Comparison of ENCODE assay signal across 35 cellular contexts in genomic region chr9:1140057-1140456, GRCh38.
DNase-seq lines count a peak whose midpoint lies in the region; ATAC-seq, FAIRE-seq and TF ChIP-seq lines count a peak whose summit lies in the region.
"Had no signal": no experiment of that assay in that cellular context is flagged by ENCODE, and none has a peak within 500 bp of the region (broad histone marks: within the 10 kb centered on the region; RNA-seq: fewer than 3 reads in every experiment).

No MANE protein-coding gene starts in this region.

- H3K27me3 ChIP-seq in HepG2 (ENCODE audit: control insufficient read depth in 1 of 2, insufficient read depth in 2 of 2, low read length in 2 of 2) (no peaks in the 10 kb centered on the region), right lobe of liver (no peaks in the 10 kb centered on the region), GM12878 (replicated peaks in 1 of 2; ENCODE audit: control insufficient read depth in 2 of 2, insufficient read depth in 2 of 2, low read length in 1 of 2) (no peaks in the 10 kb centered on the region)
- H3K27me3 ChIP-seq: BE2C; BLaER1; BLaER1 treated with 17β-estradiol and CSF1 and Interleukin-3, amounts not matched to agents 10 nM and 100 nM had no signal

- H2AFZ ChIP-seq in HepG2 (ENCODE audit: low read length) (no peak overlapping the region), GM12878 (ENCODE audit: control insufficient read depth, low read depth, low read length) (no peak overlapping the region)

- in situ Hi-C loops in HepG2 (cut with HindIII; ENCODE audit: extremely low pct_ligation_motif_present, low pct_unique_long_range_greater_than_20kb) = no loop called here
- in situ Hi-C loops in GM12878 (cut with MboI) = no loop called here

- intact Hi-C loops in HepG2 (cut with micrococcal nuclease; ENCODE audit: unreplicated experiment) = no loop called here
- intact Hi-C loops in right lobe of liver (cut with DNase I) = no loop called here
- intact Hi-C loops in GM12878 (cut with micrococcal nuclease; ENCODE audit: unreplicated experiment) = no loop called here

- H4K20me1 ChIP-seq in HepG2 (ENCODE audit: insufficient read depth, low read length) (no peaks in the 10 kb centered on the region), GM12878 (ENCODE audit: control insufficient read depth, insufficient read depth) (no peaks in the 10 kb centered on the region)
- H4K20me1 ChIP-seq: BLaER1; BLaER1 treated with 17β-estradiol and CSF1 and Interleukin-3, amounts not matched to agents 10 nM and 100 nM had no signal

- H3K4me1 ChIP-seq in HepG2 (ENCODE audit: insufficient read depth, low read length) (no peaks in the 10 kb centered on the region), right lobe of liver (no peaks in the 10 kb centered on the region), GM12878 (ENCODE audit: control insufficient read depth, insufficient read depth, low read length) (no peaks in the 10 kb centered on the region)
- H3K4me1 ChIP-seq: A549; BE2C; BLaER1; BLaER1 treated with 17β-estradiol and CSF1 and Interleukin-3, amounts not matched to agents 10 nM and 100 nM; Caco-2 had no signal

- FAIRE-seq in HepG2 (lab: Jason Lieb, UNC) = no peak
- FAIRE-seq in GM12878 (lab: Jason Lieb, UNC) = no peak
- FAIRE-seq: A204.1, A549, D721Med had no signal

- no peak for TF ChIP-seq RAD21 in HepG2 (CRISPR knock-in tag; IDR thresholded peaks at IDR 0.05)
- no peak for TF ChIP-seq RAD21 in GM12878 (IDR thresholded peaks at IDR 0.05; ENCODE audit: insufficient read depth, low read depth, low read length)

- no peaks in the 10 kb centered on the region for H3K79me2 ChIP-seq in HepG2 (ENCODE audit: insufficient read depth, low read length)
- H3K79me2 ChIP-seq in GM12878 (ENCODE audit: control insufficient read depth, insufficient read depth, low read length) = no peaks in the 10 kb centered on the region

- SMC1A ChIA-PET in GM12878 (lab: Charles Lee; ENCODE audit: uncharacterized antibody, unreplicated experiment) = interaction anchor here (1.0 kb wide), 2 partner anchors 28 to 111 kb away, joined by 3 read pairs; no protein-coding TSS in a partner anchor

- WGBS in HepG2 (ENCODE audit: low lambda C conversion rate) = 0% methylated on average over 2 of the region's 2 CpGs
- WGBS in right lobe of liver (ENCODE audit: insufficient coverage, low coverage, low lambda C conversion rate, missing lambda C conversion rate) = 74% methylated on average over 2 of the region's 2 CpGs
- WGBS in GM12878 (ENCODE audit: insufficient coverage, insufficient replicate concordance, low lambda C conversion rate, missing lambda C conversion rate) = 29% methylated on average over 2 of the region's 2 CpGs

- H3K4me2 ChIP-seq in HepG2 (ENCODE audit: low read depth, low read length) (no peak overlapping the region), GM12878 (ENCODE audit: control insufficient read depth, insufficient read depth) (no peak overlapping the region)
- H3K4me2 ChIP-seq: A549; BLaER1; BLaER1 treated with 17β-estradiol and CSF1 and Interleukin-3, amounts not matched to agents 10 nM and 100 nM had no signal

- H3K27ac Mint-ChIP-seq in activated T-cell treated with anti-CD3 and anti-CD28 coated beads, Interleukin-2, amount 50 U/mL, for 72 hours = peak overlapping the region; percentile 46
- H3K27ac Mint-ChIP-seq: B cell; CD14-positive monocyte; CD4-positive, alpha-beta memory T cell; CD4-positive, alpha-beta T cell; CD8-positive, alpha-beta memory T cell; CD8-positive, alpha-beta T cell had no signal

- H3K9me3 ChIP-seq in HepG2 (ENCODE audit: low read length) (peaks cover 2% of the 10 kb centered on the region; the same call in 1 of the 2 replicates), right lobe of liver (no peaks in the 10 kb centered on the region), GM12878 (replicated peaks; ENCODE audit: control insufficient read depth, insufficient read depth, low read length) (no peaks in the 10 kb centered on the region)
- H3K9me3 ChIP-seq: BE2C, Caco-2 had no signal

- RAD21 ChIA-PET in GM12878 (lab: Charles Lee; ENCODE audit: unreplicated experiment) = no interaction called here

- CTCF ChIA-PET in HepG2 (lab: Yijun Ruan, JAX; ENCODE audit: low intra/inter-chr PET ratio, low total read pairs) = no interaction called here
- CTCF ChIA-PET in GM12878 (lab: Yijun Ruan, JAX) = no interaction called here

- TF ChIP-seq CTCF in HepG2 (CRISPR knock-in tag; IDR thresholded peaks at IDR 0.05) (no peak), right lobe of liver (IDR thresholded peaks at IDR 0.05) (no peak), GM12878 (IDR thresholded peaks at IDR 0.05 in 2 of 3, conservative IDR thresholded peaks at IDR 0.05 in 1 of 3; ENCODE audit: control insufficient read depth in 2 of 3, extremely low read depth in 1 of 3, insufficient read depth in 1 of 3, low read depth in 3 of 3, low read length in 3 of 3) (no peak)

- peaks cover 6 to 10% of the 10 kb centered on the region in 2 donors for H3K9me3 Mint-ChIP-seq in activated T-cell treated with anti-CD3 and anti-CD28 coated beads, Interleukin-2, amount 50 U/mL, for 72 hours

- TF ChIP-seq EP300 in HepG2 (IDR thresholded peaks at IDR 0.05; ENCODE audit: low read depth in 2 of 2, low read length in 2 of 2) (no peak), HepG2 (CRISPR knock-in tag; IDR thresholded peaks at IDR 0.05; ENCODE audit: borderline replicate concordance) (no peak), GM12878 (IDR thresholded peaks at IDR 0.05; ENCODE audit: borderline replicate concordance in 1 of 2, control insufficient read depth in 1 of 2, low read depth in 2 of 2, low read length in 2 of 2) (no peak)

- TF ChIP-seq POLR2A in HepG2 (IDR thresholded peaks at IDR 0.05; ENCODE audit: insufficient read depth in 1 of 2, low read depth in 2 of 2, low read length in 2 of 2) (no peak), right lobe of liver (IDR thresholded peaks at IDR 0.05) (no peak), GM12878 (IDR thresholded peaks at IDR 0.05; ENCODE audit: low read depth, low read length) (no peak)

- H3K27ac ChIP-seq in HepG2 (ENCODE audit: extremely low read length, insufficient read depth, low read length) (no peak overlapping the region), right lobe of liver (no peak overlapping the region), GM12878 (ENCODE audit: control insufficient read depth, insufficient read depth) (no peak overlapping the region)
- H3K27ac ChIP-seq: 22Rv1; A549; BLaER1; BLaER1 treated with 17β-estradiol and CSF1 and Interleukin-3, amounts not matched to agents 10 nM and 100 nM; C4-2B had no signal

- H3K27me3 Mint-ChIP-seq in activated T-cell treated with anti-CD3 and anti-CD28 coated beads, Interleukin-2, amount 50 U/mL, for 72 hours (ENCODE audit: low read depth) = no peaks in the 10 kb centered on the region

- H3K36me3 ChIP-seq in HepG2 (replicated peaks in 1 of 2; ENCODE audit: control insufficient read depth in 1 of 2, insufficient read depth in 2 of 2, low read length in 2 of 2) = no peaks in the 10 kb centered on the region
- H3K36me3 ChIP-seq in right lobe of liver = no peaks in the 10 kb centered on the region
- H3K36me3 ChIP-seq in GM12878 (ENCODE audit: control insufficient read depth in 2 of 2, insufficient read depth in 2 of 2, low read length in 1 of 2) = no peaks in the 10 kb centered on the region
- H3K36me3 ChIP-seq: BE2C; BLaER1; BLaER1 treated with 17β-estradiol and CSF1 and Interleukin-3, amounts not matched to agents 10 nM and 100 nM had no signal

- ATAC-seq in activated T-cell treated with anti-CD3 and anti-CD28 coated beads, Interleukin-2, amount 50 U/mL, for 72 hours (replicated peaks in 1 of 2) = no peak
- ATAC-seq in HepG2 (no peak), right lobe of liver (no peak), GM12878 (no peak)
- ATAC-seq: A549; CD8-positive, alpha-beta T cell had no signal

- no peaks in the 10 kb centered on the region for H3K4me1 Mint-ChIP-seq in activated T-cell treated with anti-CD3 and anti-CD28 coated beads, Interleukin-2, amount 50 U/mL, for 72 hours (ENCODE audit: low read depth)
- H3K4me1 Mint-ChIP-seq: B cell; CD14-positive monocyte; CD4-positive, alpha-beta memory T cell; CD4-positive, CD25-positive, alpha-beta regulatory T cell; CD8-positive, alpha-beta memory T cell had no signal

- no peak overlapping the region for H3K4me3 Mint-ChIP-seq in activated T-cell treated with anti-CD3 and anti-CD28 coated beads, Interleukin-2, amount 50 U/mL, for 72 hours
- H3K4me3 Mint-ChIP-seq: B cell; CD14-positive monocyte; CD4-positive, alpha-beta memory T cell; CD4-positive, alpha-beta T cell; CD4-positive, CD25-positive, alpha-beta regulatory T cell; CD8-positive, alpha-beta memory T cell; CD8-positive, alpha-beta T cell had no signal

- BruUV-seq in HepG2 (replicated peaks; lab: Mats Ljungman, UMichigan) (no TSS peak), GM12878 (replicated peaks; lab: Mats Ljungman, UMichigan) (no TSS peak)

- H3K4me3 ChIP-seq in HepG2 (replicated peaks in 1 of 3; ENCODE audit: insufficient read depth in 1 of 3, low read depth in 2 of 3, low read length in 3 of 3) (no peak overlapping the region), right lobe of liver (no peak overlapping the region), GM12878 (no peak overlapping the region)
- H3K4me3 ChIP-seq: A549; BLaER1; BLaER1 treated with 17β-estradiol and CSF1 and Interleukin-3, amounts not matched to agents 10 nM and 100 nM had no signal

- no peak overlapping the region for H3K9ac ChIP-seq in HepG2 (ENCODE audit: insufficient read depth, low read depth, low read length)
- H3K9ac ChIP-seq in GM12878 (ENCODE audit: control insufficient read depth, insufficient read depth, low read length) = no peak overlapping the region
- H3K9ac ChIP-seq: BLaER1; BLaER1 treated with 17β-estradiol and CSF1 and Interleukin-3, amounts not matched to agents 10 nM and 100 nM had no signal

- POLR2A ChIA-PET in HepG2 (lab: Yijun Ruan, JAX) (no interaction called here), GM12878 (lab: Charles Lee) (no interaction called here)

- H3K36me3 Mint-ChIP-seq in activated T-cell treated with anti-CD3 and anti-CD28 coated beads, Interleukin-2, amount 50 U/mL, for 72 hours (ENCODE audit: insufficient read depth in 2 of 2) = peaks cover 3 to 5% of the 10 kb centered on the region in 2 donors
- H3K36me3 Mint-ChIP-seq: CD14-positive monocyte; CD4-positive, CD25-positive, alpha-beta regulatory T cell; CD8-positive, alpha-beta T cell had no signal

- DNase-seq in activated T-cell treated with anti-CD3 and anti-CD28 coated beads, Interleukin-2, amount 50 U/mL, for 72 hours = no peak
- DNase-seq in activated T-cell treated with anti-CD3 and anti-CD28 coated beads, Interleukin-2, amount 50 U/mL, for 48 hours = no peak
- no peak for DNase-seq in HepG2 (ENCODE audit: low spot score)
- no peak for DNase-seq in right lobe of liver
- DNase-seq in GM12878 (ENCODE audit: low read depth, low spot score) = no peak
- no peak for DNase-seq in stimulated activated CD4-positive, alpha-beta T cell treated with anti-CD3 and anti-CD28 coated beads, Interleukin-4, amount 100 ng/mL, for 4 hours
- DNase-seq: 8988T; ACHN; AML-193; BE2C; C1 segment of cervical spinal cord; Caco-2; Calu3; CD4-positive, alpha-beta memory T cell; CD4-positive, alpha-beta T cell; CD4-positive, CD25-positive, alpha-beta regulatory T cell; CD8-positive, alpha-beta memory T cell; CD8-positive, alpha-beta T cell; COR-L47; DMS 273 treated with DMSO at 0.1 percent for 48 hours; DMS153; DMS53; DMS79; DMS79 treated with DMSO at 0.1 percent for 48 hours; DND-41; EL had no signal

TF ChIP-seq in GM12878, 131 proteins besides CTCF, POLR2A, EP300 and RAD21 (continues in another document):
- TF ChIP-seq ETV6 (conservative IDR thresholded peaks at IDR 0.05 in 1 of 2, IDR thresholded peaks at IDR 0.05 in 1 of 2; ENCODE audit: borderline replicate concordance in 1 of 2, low read depth in 1 of 2) = no peak
